Comparison of ENCODE assay signal across 9 cellular contexts in the genomic region with DNA sequence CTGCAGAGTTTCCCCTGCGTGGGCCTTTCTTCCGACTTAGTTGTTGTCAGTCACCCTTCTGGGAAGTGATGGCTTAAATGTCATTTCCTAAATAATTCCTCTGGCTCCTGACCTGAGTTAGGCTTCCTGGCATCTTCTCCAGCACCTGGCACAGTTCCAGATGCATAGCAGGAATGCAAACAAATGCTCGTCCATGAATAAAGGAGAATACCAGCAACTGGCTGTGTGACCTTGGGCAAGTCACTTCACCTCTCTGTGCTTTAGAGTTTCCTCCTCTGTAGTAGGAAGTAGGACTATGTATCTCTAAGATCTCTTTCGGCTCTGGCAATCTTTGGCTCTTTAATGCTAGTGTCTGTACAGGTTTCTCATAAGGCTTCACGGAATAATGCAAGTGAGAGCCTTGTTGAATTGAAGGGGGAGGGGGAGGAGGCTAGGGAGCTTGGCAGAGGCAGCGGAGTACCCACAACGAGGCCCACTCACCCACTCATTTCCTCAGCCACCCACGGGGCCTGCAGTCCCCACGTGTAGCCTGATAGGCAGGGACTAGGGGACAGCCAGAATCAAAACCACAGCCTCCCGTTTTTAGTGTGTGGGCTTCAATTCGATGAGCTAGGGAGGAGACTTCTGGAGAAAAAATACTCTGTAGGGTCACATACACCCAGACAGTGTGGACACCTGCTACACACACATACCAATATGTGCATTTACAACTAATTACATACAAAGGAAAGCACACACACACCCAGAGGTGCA. TPM values are rescaled to one million over a fixed set of nuclear protein-coding genes. Genes with fewer than 3 reads are reported as not detected.
DNase-seq lines count a peak whose midpoint lies in the region; ATAC-seq and TF ChIP-seq lines count a peak whose summit lies in the region.
"Had no signal": no experiment of that assay in that cellular context is flagged by ENCODE, and none has a peak within 500 bp of the region (broad histone marks: within the 10 kb centered on the region; RNA-seq: fewer than 3 reads in every experiment).

No MANE protein-coding gene starts in this region.

- no peaks in the 10 kb centered on the region for H3K9me3 Mint-ChIP-seq in Calu3 (ENCODE audit: low read depth, unreplicated experiment)

- TF ChIP-seq CTCF in fibroblast of pulmonary artery (IDR thresholded peaks at IDR 0.05; ENCODE audit: low read length, missing control alignments) (no peak), Calu3 (IDR thresholded peaks at IDR 0.05; ENCODE audit: unreplicated experiment) (no peak)

- no peak overlapping the region for H3K27ac Mint-ChIP-seq in Calu3 (ENCODE audit: unreplicated experiment)

- no TSS peak for BruUV-seq in Calu3 (replicated peaks; lab: Mats Ljungman, UMichigan)

- ATAC-seq in GM18498 (IDR thresholded peaks at IDR 0.05; ENCODE audit: unreplicated experiment) (peak; percentile 18), GM21737 (IDR thresholded peaks at IDR 0.05; ENCODE audit: unreplicated experiment) (peak; percentile 7), HG02678 (IDR thresholded peaks at IDR 0.05; ENCODE audit: unreplicated experiment) (no peak), HG03342 (IDR thresholded peaks at IDR 0.05; ENCODE audit: unreplicated experiment) (no peak)

- no peak overlapping the region for H3K4me3 ChIP-seq in fibroblast of pulmonary artery (replicated peaks; ENCODE audit: low read depth, low read length)

- no peak overlapping the region for H3K4me3 Mint-ChIP-seq in Calu3 (ENCODE audit: low read depth, unreplicated experiment)

- H3K4me1 Mint-ChIP-seq in Calu3 (ENCODE audit: low read depth, unreplicated experiment) = peaks cover 21% of the 10 kb centered on the region

- peaks cover 44% of the 10 kb centered on the region for H3K27me3 Mint-ChIP-seq in Calu3 (ENCODE audit: unreplicated experiment)

- CTCF ChIA-PET in Calu3 (lab: Charles Lee) = no interaction called here

- DNase-seq in OCI-M1 (lab: John Stamatoyannopoulos, UW) (peak; percentile 53), fibroblast of pulmonary artery (ENCODE audit: low read depth) (peak; percentile 28), Calu3 (no peak), NCI-H2171 treated with DMSO at 0.1 percent for 48 hours (lab: John Stamatoyannopoulos, UW) (no peak)

- intact Hi-C loops in Calu3 (cut with micrococcal nuclease; ENCODE audit: unreplicated experiment) = no loop called here

- H3K36me3 Mint-ChIP-seq in Calu3 (ENCODE audit: insufficient read depth, unreplicated experiment) = peaks cover 4% of the 10 kb centered on the region

RNA-seq across cellular contexts. Expression of gene TENT5C, which starts 48.1 kb away (rescaled TPM):
- 0.28 and 0.44 TPM in 2 replicates for total RNA-seq in Calu3 (2022)
- total RNA-seq: LHCN-M2 had no signal

Comparison
In these comparisons a context has a peak if more than half of its experiments do, and no peak if none do; other contexts are left out.
1. ATAC-seq: peak in GM18498 (single experiment) and GM21737 (single experiment); none in HG02678 (single experiment) and HG03342 (single experiment).
2. DNase-seq: peak in OCI-M1 (single experiment) and fibroblast of pulmonary artery (single experiment); none in Calu3 (single experiment) and NCI-H2171 treated with DMSO at 0.1 percent for 48 hours (single experiment).